8 cellular contexts compared by ENCODE assay signal in the genomic region with DNA sequence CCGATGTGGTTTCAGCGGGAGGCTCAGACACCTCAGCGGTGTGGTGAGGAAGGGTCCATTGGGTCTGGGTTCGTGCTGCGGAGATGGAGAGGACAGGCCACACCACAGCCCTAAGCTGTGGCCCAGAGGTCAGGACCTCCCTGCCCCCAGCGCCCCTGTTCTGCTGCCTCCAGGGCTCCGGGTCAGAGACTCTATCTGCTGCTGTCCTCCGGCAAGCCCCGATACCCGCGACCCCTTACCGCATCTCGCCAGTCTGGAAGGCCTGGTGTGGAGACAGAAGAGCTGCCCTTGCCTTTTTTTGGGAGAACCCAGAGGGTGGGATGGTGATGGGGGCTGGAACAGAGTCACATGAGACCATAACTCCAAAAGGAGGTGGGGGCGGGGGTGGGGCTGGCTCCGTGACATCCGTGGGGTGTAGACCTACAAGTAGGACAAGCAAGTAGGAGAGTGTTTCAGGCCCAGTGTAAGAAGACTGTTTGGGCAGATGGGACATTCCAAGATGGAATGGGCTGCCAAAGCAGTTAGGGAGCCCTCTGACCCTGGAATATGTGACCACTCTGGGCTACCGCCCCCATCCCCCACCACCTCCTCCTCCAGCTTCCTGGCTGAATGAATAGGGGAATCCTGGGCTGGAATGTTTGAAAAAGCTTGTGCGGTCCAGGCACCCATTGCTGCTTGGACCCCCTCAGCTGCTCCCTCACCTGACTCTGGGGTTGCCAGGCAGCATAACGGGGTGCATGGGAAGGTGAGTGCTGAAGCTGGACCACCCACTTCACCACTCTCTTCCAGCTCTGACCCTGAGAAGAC. TPM values are rescaled to one million over a fixed set of nuclear protein-coding genes. Genes with fewer than 3 reads are reported as not detected.
A peak's percentile ranks its signal among the peaks of the same experiment; 100 is the strongest.
DNase-seq lines count a peak whose midpoint lies in the region; ATAC-seq, FAIRE-seq and TF ChIP-seq lines count a peak whose summit lies in the region.

No MANE protein-coding gene starts in this region.

- peaks cover 4% of the 10 kb centered on the region for H3K4me1 ChIP-seq in iPS DF 6.9 (ENCODE audit: control insufficient read depth, insufficient read depth, low read length)

- H3K9me3 Mint-ChIP-seq in activated CD8-positive, alpha-beta T cell treated with anti-CD3 and anti-CD28 coated beads, Interleukin-2, amount 10 ng/mL, durations not matched to agents 7 days and 5 days (ENCODE audit: insufficient read depth): no peaks in the 10 kb centered on the region

- TF ChIP-seq CTCF in D721Med (IDR thresholded peaks at IDR 0.05; ENCODE audit: insufficient read depth, missing control alignments): no peak

- no peaks in the 10 kb centered on the region for H3K27me3 ChIP-seq in iPS DF 6.9 (ENCODE audit: control insufficient read depth, insufficient read depth, low read length)

- peak overlapping the region; percentile 93; the same call in 1 of the 2 replicates for H3K4me3 ChIP-seq in iPS DF 6.9 (ENCODE audit: low read length)
- peak overlapping the region; percentile 78 to 87 (median 82) for H3K4me3 ChIP-seq in skin epidermis

- FAIRE-seq in D721Med (lab: Jason Lieb, UNC): no peak

- no peaks in the 10 kb centered on the region for H3K9me3 ChIP-seq in iPS DF 6.9 (ENCODE audit: control insufficient read depth, insufficient read depth, low read length)

- H3K4me3 Mint-ChIP-seq in activated CD8-positive, alpha-beta T cell treated with anti-CD3 and anti-CD28 coated beads, Interleukin-2, amount 10 ng/mL, durations not matched to agents 7 days and 5 days: peak overlapping the region; percentile 89

- CTCF ChIA-PET in activated CD8-positive, alpha-beta T cell treated with anti-CD3 and anti-CD28 coated beads, Interleukin-2, amount 10 ng/mL, durations not matched to agents 7 days and 5 days (lab: Charles Lee): interaction anchor here (2.3 to 5.0 kb wide), 2 partner anchors 14 to 50 kb away, joined by 9 to 43 read pairs; a partner anchor contains a TSS

- no peaks in the 10 kb centered on the region for H3K36me3 ChIP-seq in iPS DF 6.9 (ENCODE audit: control insufficient read depth, insufficient read depth, low read length)

- POLR2A ChIA-PET in activated CD8-positive, alpha-beta T cell treated with anti-CD3 and anti-CD28 coated beads, Interleukin-2, amount 10 ng/mL, durations not matched to agents 7 days and 5 days (lab: Charles Lee): interaction anchor here (1.1 to 3.1 kb wide), 6 partner anchors 12 to 150 kb away, joined by 3 to 18 read pairs (median 8); a partner anchor contains a TSS

- H3K4me1 Mint-ChIP-seq in activated CD8-positive, alpha-beta T cell treated with anti-CD3 and anti-CD28 coated beads, Interleukin-2, amount 10 ng/mL, durations not matched to agents 7 days and 5 days (ENCODE audit: low read depth): peaks cover 47% of the 10 kb centered on the region

- peak overlapping the region; percentile 89 for H3K27ac Mint-ChIP-seq in activated CD8-positive, alpha-beta T cell treated with anti-CD3 and anti-CD28 coated beads, Interleukin-2, amount 10 ng/mL, durations not matched to agents 7 days and 5 days

- WGBS in iPS DF 6.9 (ENCODE audit: insufficient coverage, insufficient read length): no CpG with 5 or more reads among the region's 19 CpGs

- ATAC-seq in activated CD8-positive, alpha-beta T cell treated with anti-CD3 and anti-CD28 coated beads, Interleukin-2, amount 10 ng/mL, durations not matched to agents 7 days and 5 days: no peak

- peak; percentile 8 for DNase-seq in H4 (ENCODE audit: low spot score)
- DNase-seq in activated CD8-positive, alpha-beta T cell treated with anti-CD3 and anti-CD28 coated beads, Interleukin-2, amount 10 ng/mL, durations not matched to agents 7 days and 5 days: no peak
- no peak for DNase-seq in iPS DF 6.9 (ENCODE audit: low read depth, low spot score)
- DNase-seq in kidney tubule cell (ENCODE audit: low spot score): no peak
- DNase-seq in DMS153 (lab: John Stamatoyannopoulos, UW): no peak
- no peak for DNase-seq in NCI-H526 (lab: John Stamatoyannopoulos, UW)
- DNase-seq in D721Med (ENCODE audit: insufficient read length, low spot score): no peak

- H3K27ac ChIP-seq in iPS DF 6.9 (ENCODE audit: low read length) (no peak overlapping the region), skin epidermis (peak overlapping the region in 16 of 21 experiments; percentile 67 to 89 (median 77))

- H3K27me3 Mint-ChIP-seq in activated CD8-positive, alpha-beta T cell treated with anti-CD3 and anti-CD28 coated beads, Interleukin-2, amount 10 ng/mL, durations not matched to agents 7 days and 5 days (ENCODE audit: low read depth): no peaks in the 10 kb centered on the region

- H3K36me3 Mint-ChIP-seq in activated CD8-positive, alpha-beta T cell treated with anti-CD3 and anti-CD28 coated beads, Interleukin-2, amount 10 ng/mL, durations not matched to agents 7 days and 5 days (ENCODE audit: low read depth): peaks cover 4% of the 10 kb centered on the region

RNA-seq across cellular contexts. Expression of a gene that starts 1.4 kb away (rescaled TPM):
- 21.0 and 22.3 TPM in 2 replicates for total RNA-seq in H4 (2014; rRNA removed; shearing (Covaris generic))
- total RNA-seq in activated CD8-positive, alpha-beta T cell treated with anti-CD3 and anti-CD28 coated beads, Interleukin-2, amount 10 ng/mL, durations not matched to agents 7 days and 5 days: 10 to 100 TPM; 24.7 to 26.0 TPM

RNA-seq across cellular contexts. Expression of a gene that starts 25.7 kb away (rescaled TPM):
- total RNA-seq in H4 (2014; rRNA removed; shearing (Covaris generic)): 179 and 180 TPM in 2 replicates
- total RNA-seq in activated CD8-positive, alpha-beta T cell treated with anti-CD3 and anti-CD28 coated beads, Interleukin-2, amount 10 ng/mL, durations not matched to agents 7 days and 5 days: 10 to 100 TPM; 81.0 to 85.4 TPM

RNA-seq across cellular contexts. Expression of a gene that starts 25.7 kb away (rescaled TPM):
- 9.4 and 11.9 TPM in 2 replicates for total RNA-seq in H4 (2014; rRNA removed; shearing (Covaris generic))
- total RNA-seq in activated CD8-positive, alpha-beta T cell treated with anti-CD3 and anti-CD28 coated beads, Interleukin-2, amount 10 ng/mL, durations not matched to agents 7 days and 5 days: 10 to 100 TPM; 23.5 to 27.8 TPM

RNA-seq across cellular contexts. Expression of a gene that starts 50.0 kb away (rescaled TPM):
- 201 and 234 TPM in 2 replicates for total RNA-seq in H4 (2014; rRNA removed; shearing (Covaris generic))
- 10 to 100 TPM; 77.7 to 77.9 TPM for total RNA-seq in activated CD8-positive, alpha-beta T cell treated with anti-CD3 and anti-CD28 coated beads, Interleukin-2, amount 10 ng/mL, durations not matched to agents 7 days and 5 days
